Comparison of ENCODE assay signal across 8 cellular contexts in genomic region chr12:105420659-105421240, GRCh38.
A peak's percentile ranks its signal among the peaks of the same experiment; 100 is the strongest.
DNase-seq lines count a peak whose midpoint lies in the region; ATAC-seq and TF ChIP-seq lines count a peak whose summit lies in the region.

No MANE protein-coding gene starts in this region.

- H3K27me3 Mint-ChIP-seq in activated naive CD8-positive, alpha-beta T cell treated with anti-CD3 and anti-CD28 coated beads for 36 hours, result no peaks in the 10 kb centered on the region
- peaks cover 4% of the 10 kb centered on the region for H3K27me3 Mint-ChIP-seq in progenitor cell of endocrine pancreas

- no peak overlapping the region for H3K27ac Mint-ChIP-seq in activated naive CD8-positive, alpha-beta T cell treated with anti-CD3 and anti-CD28 coated beads for 36 hours
- H3K27ac Mint-ChIP-seq in progenitor cell of endocrine pancreas, result no peak overlapping the region

- no peaks in the 10 kb centered on the region for H3K36me3 Mint-ChIP-seq in activated naive CD8-positive, alpha-beta T cell treated with anti-CD3 and anti-CD28 coated beads for 36 hours
- peaks cover 7% of the 10 kb centered on the region for H3K36me3 Mint-ChIP-seq in progenitor cell of endocrine pancreas (ENCODE audit: insufficient read depth)

- TF ChIP-seq CTCF in progenitor cell of endocrine pancreas (IDR thresholded peaks at IDR 0.05; ENCODE audit: unreplicated experiment), result peak; percentile 97

- in situ Hi-C loops in ACHN (cut with HindIII; ENCODE audit: low pct_ligation_motif_present, low pct_unique_long_range_greater_than_20kb, low sequenced_read_pairs), result no loop called here

- H3K4me1 Mint-ChIP-seq in activated naive CD8-positive, alpha-beta T cell treated with anti-CD3 and anti-CD28 coated beads for 36 hours, result peaks cover 16% of the 10 kb centered on the region
- H3K4me1 Mint-ChIP-seq in progenitor cell of endocrine pancreas (ENCODE audit: low read depth), result peaks cover 8% of the 10 kb centered on the region

- peak; percentile 51 for ATAC-seq in GM18909 (IDR thresholded peaks at IDR 0.05; ENCODE audit: poor library complexity, unreplicated experiment)
- ATAC-seq in Right ventricle myocardium inferior, result peak; percentile 86
- no peak for ATAC-seq in GM21529 (IDR thresholded peaks at IDR 0.05; ENCODE audit: unreplicated experiment)

- no peak overlapping the region for H3K4me3 Mint-ChIP-seq in activated naive CD8-positive, alpha-beta T cell treated with anti-CD3 and anti-CD28 coated beads for 36 hours
- H3K4me3 Mint-ChIP-seq in progenitor cell of endocrine pancreas (ENCODE audit: low read depth), result no peak overlapping the region

- intact Hi-C loops in Right ventricle myocardium inferior (cut with DNase I), result loop anchor here (2.0 to 10.0 kb wide), 4 partner anchors 254 to 804 kb away; no protein-coding TSS in a partner anchor

- H3K9me3 Mint-ChIP-seq in activated naive CD8-positive, alpha-beta T cell treated with anti-CD3 and anti-CD28 coated beads for 36 hours, result no peaks in the 10 kb centered on the region
- peaks cover 8% of the 10 kb centered on the region for H3K9me3 Mint-ChIP-seq in progenitor cell of endocrine pancreas (ENCODE audit: low read depth)

- peak; percentile 80 for DNase-seq in ACHN
- peak; percentile 43 for DNase-seq in NCI-H1048 (lab: John Stamatoyannopoulos, UW)
- DNase-seq in SK-N-DZ (ENCODE audit: low spot score), result peak; percentile 80
- DNase-seq in activated naive CD8-positive, alpha-beta T cell treated with anti-CD3 and anti-CD28 coated beads for 36 hours, result peak; percentile 53
- DNase-seq in Right ventricle myocardium inferior (ENCODE audit: missing footprints), result no peak
- DNase-seq in progenitor cell of endocrine pancreas (ENCODE audit: low spot score, unreplicated experiment), result peak; percentile 67
